Comparison of ENCODE assay signal across 22 cellular contexts in the genomic region with DNA sequence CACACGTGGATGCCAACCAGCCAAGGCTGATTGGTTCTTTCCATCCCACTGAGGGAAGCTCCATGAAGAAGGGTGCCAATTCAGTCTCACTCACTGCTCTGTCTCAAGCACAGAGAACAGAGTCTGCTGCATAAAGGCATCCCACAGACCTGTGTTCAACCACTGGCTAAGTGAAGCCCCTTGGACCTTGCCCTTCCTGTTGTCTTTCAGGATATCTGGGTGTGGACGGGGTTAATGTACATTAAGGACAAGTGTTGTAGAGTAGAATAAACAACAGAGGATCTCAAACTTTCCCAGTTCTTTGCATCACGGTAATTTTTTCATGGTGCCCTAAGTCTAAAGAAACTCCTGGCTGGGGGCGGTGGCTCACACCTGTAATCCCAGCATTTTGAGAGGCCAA. TPM values are rescaled to one million over a fixed set of nuclear protein-coding genes. Genes with fewer than 3 reads are reported as not detected.
DNase-seq lines count a peak whose midpoint lies in the region; ATAC-seq, FAIRE-seq and TF ChIP-seq lines count a peak whose summit lies in the region.
"Had no signal": no experiment of that assay in that cellular context is flagged by ENCODE, and none has a peak within 500 bp of the region (broad histone marks: within the 10 kb centered on the region; RNA-seq: fewer than 3 reads in every experiment).

No MANE protein-coding gene starts in this region.

- TF ChIP-seq EP300 in HepG2 (IDR thresholded peaks at IDR 0.05; ENCODE audit: low read depth in 2 of 2, low read length in 2 of 2), result peak in 1 of 2 experiments; percentile 34; a peak in 1 of 4 replicates
- TF ChIP-seq EP300 in HepG2 (CRISPR knock-in tag; IDR thresholded peaks at IDR 0.05; ENCODE audit: borderline replicate concordance), result no peak

- no peaks in the 10 kb centered on the region for H3K79me2 ChIP-seq in HepG2 (ENCODE audit: insufficient read depth, low read length)

- BruUV-seq in HepG2 (replicated peaks; lab: Mats Ljungman, UMichigan), result no TSS peak

- 20% methylated on average over 4 of the region's 4 CpGs for WGBS in HepG2 (ENCODE audit: low lambda C conversion rate)
- 66% methylated on average over 4 of the region's 4 CpGs for WGBS in right lobe of liver (ENCODE audit: insufficient coverage, low coverage, low lambda C conversion rate, missing lambda C conversion rate)

- no peak overlapping the region for H3K9ac ChIP-seq in HepG2 (ENCODE audit: insufficient read depth, low read depth, low read length)
- H3K9ac ChIP-seq: BLaER1 treated with 17β-estradiol and CSF1 and Interleukin-3, amounts not matched to agents 10 nM and 100 nM had no signal

- H3K27me3 ChIP-seq in HepG2 (ENCODE audit: control insufficient read depth in 1 of 2, insufficient read depth in 2 of 2, low read length in 2 of 2) (peaks cover 0 to 20% of the 10 kb centered on the region in 2 experiments; a peak in 2 of 5 replicates), right lobe of liver (no peaks in the 10 kb centered on the region)
- H3K27me3 ChIP-seq: BLaER1 treated with 17β-estradiol and CSF1 and Interleukin-3, amounts not matched to agents 10 nM and 100 nM had no signal

- H3K27ac ChIP-seq in HepG2 (ENCODE audit: extremely low read length, insufficient read depth, low read length) (peak overlapping the region; percentile 12), right lobe of liver (no peak overlapping the region)
- H3K27ac ChIP-seq: A549; BLaER1 treated with 17β-estradiol and CSF1 and Interleukin-3, amounts not matched to agents 10 nM and 100 nM had no signal

- intact Hi-C loops in HepG2 (cut with micrococcal nuclease; ENCODE audit: unreplicated experiment), result no loop called here
- intact Hi-C loops in right lobe of liver (cut with DNase I), result no loop called here
- intact Hi-C loops in posterior vena cava (cut with DNase I), result no loop called here
- intact Hi-C loops in Right ventricle myocardium inferior (cut with DNase I), result no loop called here

- H3K4me1 ChIP-seq in HepG2 (ENCODE audit: insufficient read depth, low read length) (peaks cover 37% of the 10 kb centered on the region), right lobe of liver (no peaks in the 10 kb centered on the region)
- H3K4me1 ChIP-seq: A549; BLaER1 treated with 17β-estradiol and CSF1 and Interleukin-3, amounts not matched to agents 10 nM and 100 nM; HAP-1 had no signal

- peak overlapping the region in 1 of 3 experiments; percentile 56; a peak in 3 of 6 replicates for H3K4me3 ChIP-seq in HepG2 (replicated peaks in 1 of 3; ENCODE audit: insufficient read depth in 1 of 3, low read depth in 2 of 3, low read length in 3 of 3)
- H3K4me3 ChIP-seq in right lobe of liver, result no peak overlapping the region
- H3K4me3 ChIP-seq: A549; BLaER1 treated with 17β-estradiol and CSF1 and Interleukin-3, amounts not matched to agents 10 nM and 100 nM; GM12878; GM23338; HAP-1 had no signal

- TF ChIP-seq CTCF in HepG2 (CRISPR knock-in tag; IDR thresholded peaks at IDR 0.05) (no peak), right lobe of liver (IDR thresholded peaks at IDR 0.05) (no peak)

- DNase-seq in HepG2 (ENCODE audit: low spot score) (peak; percentile 49), right lobe of liver (no peak), HuH-7.5 (ENCODE audit: low spot score) (peak; percentile 61), posterior vena cava (ENCODE audit: low spot score) (peak; percentile 9), Right ventricle myocardium inferior (ENCODE audit: missing footprints) (no peak)
- DNase-seq in stimulated activated CD4-positive, alpha-beta T cell treated with anti-CD3 and anti-CD28 coated beads, Interleukin-4, amount 100 ng/mL, for 4 hours, result no peak
- DNase-seq: 8988T; ACHN; AML-193; CD4-positive, alpha-beta T cell; CD8-positive, alpha-beta memory T cell; EL; GDM1; HFFc6 had no signal

- TF ChIP-seq POLR2A in HepG2 (IDR thresholded peaks at IDR 0.05; ENCODE audit: insufficient read depth in 1 of 2, low read depth in 2 of 2, low read length in 2 of 2) (no peak), right lobe of liver (IDR thresholded peaks at IDR 0.05) (no peak)

- no peak for FAIRE-seq in HepG2 (lab: Jason Lieb, UNC)
- FAIRE-seq: A549, D721Med, GM12878, GM18507 had no signal

- peak; percentile 92 for ATAC-seq in HepG2
- no peak for ATAC-seq in right lobe of liver
- no peak for ATAC-seq in Right ventricle myocardium inferior
- ATAC-seq: A549, GM12878, GM23338 had no signal

- peak overlapping the region; percentile 69 for H3K4me2 ChIP-seq in HepG2 (ENCODE audit: low read depth, low read length)
- H3K4me2 ChIP-seq: A549; BLaER1 treated with 17β-estradiol and CSF1 and Interleukin-3, amounts not matched to agents 10 nM and 100 nM; GM23338 had no signal

- H3K9me3 ChIP-seq in HepG2 (ENCODE audit: low read length), result no peaks in the 10 kb centered on the region
- H3K9me3 ChIP-seq in right lobe of liver, result no peaks in the 10 kb centered on the region
- H3K9me3 ChIP-seq: A549; BE2C; BLaER1 treated with 17β-estradiol and CSF1 and Interleukin-3, amounts not matched to agents 10 nM and 100 nM; HAP-1 had no signal

- H4K20me1 ChIP-seq in HepG2 (ENCODE audit: insufficient read depth, low read length), result no peaks in the 10 kb centered on the region
- H4K20me1 ChIP-seq: BLaER1 treated with 17β-estradiol and CSF1 and Interleukin-3, amounts not matched to agents 10 nM and 100 nM had no signal

- POLR2A ChIA-PET in HepG2 (lab: Yijun Ruan, JAX), result no interaction called here

- H3K36me3 ChIP-seq in HepG2 (replicated peaks in 1 of 2; ENCODE audit: control insufficient read depth in 1 of 2, insufficient read depth in 2 of 2, low read length in 2 of 2) (no peaks in the 10 kb centered on the region), right lobe of liver (no peaks in the 10 kb centered on the region)
- H3K36me3 ChIP-seq: BE2C; BLaER1 treated with 17β-estradiol and CSF1 and Interleukin-3, amounts not matched to agents 10 nM and 100 nM; HAP-1 had no signal

- no peak overlapping the region for H2AFZ ChIP-seq in HepG2 (ENCODE audit: low read length)

- no peak for TF ChIP-seq RAD21 in HepG2 (CRISPR knock-in tag; IDR thresholded peaks at IDR 0.05)

- CTCF ChIA-PET in HepG2 (lab: Yijun Ruan, JAX; ENCODE audit: low intra/inter-chr PET ratio, low total read pairs), result no interaction called here

- in situ Hi-C loops in HepG2 (cut with HindIII; ENCODE audit: extremely low pct_ligation_motif_present, low pct_unique_long_range_greater_than_20kb), result no loop called here

TF ChIP-seq in HepG2, 621 proteins besides CTCF, POLR2A, EP300 and RAD21 (continues in another document):
- TF ChIP-seq EEA1 (CRISPR knock-in tag; IDR thresholded peaks at IDR 0.05; ENCODE audit: borderline replicate concordance), result no peak
- TF ChIP-seq ZNF34 (CRISPR knock-in tag; IDR thresholded peaks at IDR 0.05; ENCODE audit: borderline replicate concordance), result no peak
- TF ChIP-seq, protein P1, sequence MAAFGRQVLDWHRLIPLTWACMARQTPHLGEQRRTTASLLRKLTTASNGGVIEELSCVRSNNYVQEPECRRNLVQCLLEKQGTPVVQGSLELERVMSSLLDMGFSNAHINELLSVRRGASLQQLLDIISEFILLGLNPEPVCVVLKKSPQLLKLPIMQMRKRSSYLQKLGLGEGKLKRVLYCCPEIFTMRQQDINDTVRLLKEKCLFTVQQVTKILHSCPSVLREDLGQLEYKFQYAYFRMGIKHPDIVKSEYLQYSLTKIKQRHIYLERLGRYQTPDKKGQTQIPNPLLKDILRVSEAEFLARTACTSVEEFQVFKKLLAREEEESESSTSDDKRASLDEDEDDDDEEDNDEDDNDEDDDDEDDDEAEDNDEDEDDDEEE (CRISPR knock-in tag; IDR thresholded peaks at IDR 0.05), result no peak
- TF ChIP-seq HNF4A (CRISPR knock-in tag; IDR thresholded peaks at IDR 0.05), result peak; percentile 81
- TF ChIP-seq, protein P2, sequence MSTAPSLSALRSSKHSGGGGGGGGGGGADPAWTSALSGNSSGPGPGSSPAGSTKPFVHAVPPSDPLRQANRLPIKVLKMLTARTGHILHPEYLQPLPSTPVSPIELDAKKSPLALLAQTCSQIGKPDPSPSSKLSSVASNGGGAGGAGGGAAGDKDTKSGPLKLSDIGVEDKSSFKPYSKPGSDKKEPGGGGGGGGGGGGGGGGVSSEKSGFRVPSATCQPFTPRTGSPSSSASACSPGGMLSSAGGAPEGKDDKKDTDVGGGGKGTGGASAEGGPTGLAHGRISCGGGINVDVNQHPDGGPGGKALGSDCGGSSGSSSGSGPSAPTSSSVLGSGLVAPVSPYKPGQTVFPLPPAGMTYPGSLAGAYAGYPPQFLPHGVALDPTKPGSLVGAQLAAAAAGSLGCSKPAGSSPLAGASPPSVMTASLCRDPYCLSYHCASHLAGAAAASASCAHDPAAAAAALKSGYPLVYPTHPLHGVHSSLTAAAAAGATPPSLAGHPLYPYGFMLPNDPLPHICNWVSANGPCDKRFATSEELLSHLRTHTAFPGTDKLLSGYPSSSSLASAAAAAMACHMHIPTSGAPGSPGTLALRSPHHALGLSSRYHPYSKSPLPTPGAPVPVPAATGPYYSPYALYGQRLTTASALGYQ (CRISPR knock-in tag; IDR thresholded peaks at IDR 0.05), result no peak

RNA-seq across cellular contexts. Expression of gene GPATCH2L, which starts 33.1 kb away (rescaled TPM):
- total RNA-seq in HepG2 (2016; rRNA removed; fragmentation: Illumina TruSeq; extraction: Trizol) (29.0 and 35.5 TPM in 2 replicates), right lobe of liver (10 to 100 TPM in 5 of 6 experiments, 1 to 10 TPM in 1; 10.0 to 20.7 (median 14.7) TPM), posterior vena cava (10 to 100 TPM; 53.0 to 58.5 TPM), Right ventricle myocardium inferior (21.7 TPM)
- total RNA-seq in HepG2 (2016; cell fraction: cytosol; rRNA removed; fragmentation: Illumina TruSeq; extraction: Trizol; ENCODE audit: low read depth), result 15.5 and 15.9 TPM in 2 replicates
- 25.8 and 37.2 TPM in 2 replicates for total RNA-seq in HepG2 (2016; cell fraction: insoluble cytoplasmic fraction; rRNA removed; fragmentation: Illumina TruSeq; extraction: Trizol)
- 9.7 and 12.2 TPM in 2 replicates for total RNA-seq in HepG2 (2016; cell fraction: membrane; rRNA removed; fragmentation: Illumina TruSeq; extraction: Trizol)
- total RNA-seq in HepG2 (2016; cell fraction: nucleus; rRNA removed; fragmentation: Illumina TruSeq; extraction: Trizol), result 69.0 and 73.0 TPM in 2 replicates
- polyA plus RNA-seq in HepG2 (2011; rRNA removed), result 14.2 and 14.4 TPM in 2 replicates
- 6.7 and 7.8 TPM in 2 replicates for polyA plus RNA-seq in HepG2 (2011; cell fraction: cytosol; rRNA removed)
- 42.0 and 46.6 TPM in 2 replicates for polyA plus RNA-seq in HepG2 (2011; cell fraction: nucleus; rRNA removed)
- polyA plus RNA-seq in HepG2 (2012), result 8.2 and 9.7 TPM in 2 replicates
- polyA plus RNA-seq in HepG2 (2016; cell fraction: cytosol; fragmentation: Illumina TruSeq; extraction: Trizol; ENCODE audit: low read depth), result 0.67 and 0.81 TPM in 2 replicates
- polyA plus RNA-seq in HepG2 (2016; cell fraction: insoluble cytoplasmic fraction; fragmentation: Illumina TruSeq; extraction: Trizol; ENCODE audit: low read depth), result 11.8 TPM in 2 replicates
- polyA plus RNA-seq in HepG2 (2016; cell fraction: membrane; fragmentation: Illumina TruSeq; extraction: Trizol; ENCODE audit: low read depth), result 1.7 and 2.9 TPM in 2 replicates
- polyA plus RNA-seq in HepG2 (2016; cell fraction: nucleus; fragmentation: Illumina TruSeq; extraction: Trizol; ENCODE audit: insufficient read depth, low read depth), result 22.0 and 22.9 TPM in 2 replicates
- 44.9 and 57.8 TPM in 2 replicates for polyA minus RNA-seq in HepG2 (2011; rRNA and poly(A)+ RNA removed; ENCODE audit: low replicate concordance)
- 15.6 and 19.1 TPM in 2 replicates for polyA minus RNA-seq in HepG2 (2011; cell fraction: cytosol; rRNA and poly(A)+ RNA removed)
- 119 and 134 TPM in 2 replicates for polyA minus RNA-seq in HepG2 (2011; cell fraction: nucleus; rRNA and poly(A)+ RNA removed)

Comparison
In these comparisons a context has a peak if more than half of its experiments do, and no peak if none do; other contexts are left out.
1. DNase-seq: peak in HepG2 (single experiment), HuH-7.5 (single experiment) and posterior vena cava (single experiment); none in right lobe of liver (0 of 3), stimulated activated CD4-positive, alpha-beta T cell treated with anti-CD3 and anti-CD28 coated beads, Interleukin-4, amount 100 ng/mL, for 4 hours (0 of 2) and Right ventricle myocardium inferior (single experiment).